In genomic region chr11:66480116-66480938, GRCh38 we compare ENCODE assay signal across 8 cellular contexts. TPM values are rescaled to one million over a fixed set of nuclear protein-coding genes. Genes with fewer than 3 reads are reported as not detected.
DNase-seq lines count a peak whose midpoint lies in the region; ATAC-seq and TF ChIP-seq lines count a peak whose summit lies in the region.

Gene DPP3, plus strand, starts transcription at chr11:66480434. Its CDS starts 1,767 bp downstream, at chr11:66482201.

- H3K9me3 ChIP-seq in heart left ventricle (no peaks in the 10 kb centered on the region), upper lobe of left lung (no peaks in the 10 kb centered on the region)

- H3K4me1 ChIP-seq in heart left ventricle, result peaks cover 0 to 19% (median 10%) of the 10 kb centered on the region in 12 donors
- H3K4me1 ChIP-seq in upper lobe of left lung, result peaks cover 12 to 23% (median 17%) of the 10 kb centered on the region in 4 donors

- TF ChIP-seq CTCF in GM12875 (IDR thresholded peaks at IDR 0.05; ENCODE audit: borderline replicate concordance, insufficient read depth, low read depth, low read length) (no peak), heart left ventricle (IDR thresholded peaks at IDR 0.05) (peak in 1 of 12 donors; percentile 3), upper lobe of left lung (IDR thresholded peaks at IDR 0.05) (peak in 1 of 6 experiments; percentile 11)

- peak within 1 kb of the TSS; percentile 93 for H3K4me3 ChIP-seq in GM12875 (ENCODE audit: low read depth, low read length)
- H3K4me3 ChIP-seq in heart left ventricle, result peak within 1 kb of the TSS; percentile 58 to 93 (median 76)
- peak within 1 kb of the TSS; percentile 50 to 74 (median 62) for H3K4me3 ChIP-seq in upper lobe of left lung

- TF ChIP-seq POLR2A in heart left ventricle (IDR thresholded peaks at IDR 0.05), result peak in 1 of 2 donors; percentile 91
- peak in 3 of 4 donors; percentile 88 to 95 (median 95) for TF ChIP-seq POLR2A in upper lobe of left lung (IDR thresholded peaks at IDR 0.05)

- WGBS in adipose tissue, 3 donors, result 1% methylated on average over 60 to 62 of the region's 62 CpGs
- WGBS in heart left ventricle, 4 donors, result 1 to 3% (median 1%) methylated on average over 20 to 62 of the region's 62 CpGs
- 1 to 38% methylated on average over 1 to 49 of the region's 62 CpGs for WGBS in upper lobe of left lung, 2 donors

- intact Hi-C loops in heart left ventricle (cut with DNase I), result loop anchor here in 1 of 10 donors (2.0 kb wide), 1 partner anchor 30 kb away; the partner anchor contains the start of gene BBS1
- intact Hi-C loops in posterior cingulate gyrus (cut with DNase I), result no loop called here

- H3K27ac ChIP-seq in adipose tissue (ENCODE audit: low read depth, low read length) (no peak within 1 kb of the TSS), heart left ventricle (peak within 1 kb of the TSS; percentile 64 to 94 (median 88)), upper lobe of left lung (peak within 1 kb of the TSS; percentile 85 to 94 (median 92))

- no peaks in the 10 kb centered on the region for H3K27me3 ChIP-seq in heart left ventricle
- no peaks in the 10 kb centered on the region for H3K27me3 ChIP-seq in upper lobe of left lung

- H3K36me3 ChIP-seq in heart left ventricle (peaks cover 0 to 27% (median 4%) of the 10 kb centered on the region in 9 donors), upper lobe of left lung (peaks cover 0 to 27% (median 7%) of the 10 kb centered on the region in 4 donors)

- ATAC-seq in HG02798 (IDR thresholded peaks at IDR 0.05; ENCODE audit: poor library complexity, unreplicated experiment), result peak; percentile 93
- peak; percentile 96 to 98 (median 96) for ATAC-seq in heart left ventricle
- peak; percentile 96 to 97 for ATAC-seq in upper lobe of left lung (ENCODE audit: low FRiP score in 2 of 2)

- DNase-seq in NCI-H1436 (lab: John Stamatoyannopoulos, UW), result peak; percentile 96
- DNase-seq in T follicular helper cell (ENCODE audit: low read depth), result peak; percentile 93
- DNase-seq in heart left ventricle, result peak; percentile 98 to 99 (median 98)
- DNase-seq in posterior cingulate gyrus, result peak; percentile 95 to 100 (median 97)
- peak; percentile 98 to 99 for DNase-seq in upper lobe of left lung

- TF ChIP-seq EP300 in upper lobe of left lung (IDR thresholded peaks at IDR 0.05), result no peak

RNA-seq across cellular contexts. Expression of gene DPP3, which starts in this region (rescaled TPM):
- polyA plus RNA-seq in adipose tissue (10 to 100 TPM; 15.1 to 29.0 (median 18.6) TPM), heart left ventricle (10 to 100 TPM in 1 of 2 donors, 1 to 10 TPM in 1; 6.4 to 35.5 TPM)
- total RNA-seq in heart left ventricle (10 to 100 TPM in 6 of 9 donors, 1 to 10 TPM in 3; 6.2 to 43.1 (median 14.9) TPM), upper lobe of left lung (10 to 100 TPM; 19.3 to 79.6 (median 44.9) TPM)
